In the genomic region with DNA sequence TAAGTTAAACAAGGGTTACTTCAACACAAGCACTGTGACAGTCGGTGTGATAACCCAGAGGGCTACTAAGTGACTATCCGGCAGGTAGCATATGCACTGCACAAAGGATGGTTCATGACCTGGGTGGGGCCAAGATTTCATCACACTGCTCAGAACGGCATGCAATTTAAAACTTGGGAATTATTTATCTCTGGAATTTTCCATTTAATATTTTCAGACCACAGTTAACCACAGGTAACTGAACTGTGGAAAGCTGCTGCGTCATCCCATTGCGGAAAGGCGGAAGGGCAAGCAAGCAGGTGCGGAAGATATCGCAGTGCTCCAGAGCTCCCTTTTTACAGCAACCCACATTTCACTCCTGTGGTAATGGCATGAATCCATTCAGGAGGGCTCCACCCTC, we compare ENCODE assay signal across 1 cellular context.
TF ChIP-seq lines count a peak whose summit lies in the region.

No MANE protein-coding gene starts in this region.

TF ChIP-seq in K562, 482 proteins besides CTCF, POLR2A, EP300 and RAD21 (continued from another document and continues in another):
- TF ChIP-seq MED1 (CRISPR knock-in tag; IDR thresholded peaks at IDR 0.05; ENCODE audit: borderline replicate concordance) (no peak), PCBP1 (IDR thresholded peaks at IDR 0.05; ENCODE audit: low read depth, low read length, poor library complexity, severe bottlenecking) (no peak), DDX20 (tag; IDR thresholded peaks at IDR 0.05; ENCODE audit: low read depth) (no peak), ARHGAP35 (IDR thresholded peaks at IDR 0.05; ENCODE audit: partially characterized antibody) (no peak), POLR3G (IDR thresholded peaks at IDR 0.05; ENCODE audit: extremely low read depth, insufficient read length, insufficient replicate concordance) (no peak), CAMTA2 (CRISPR knock-in tag; conservative IDR thresholded peaks at IDR 0.05) (no peak), ZNF384 (IDR thresholded peaks at IDR 0.05; ENCODE audit: low read depth, low read length) (no peak), ZNF764 (CRISPR knock-in tag; IDR thresholded peaks at IDR 0.05; ENCODE audit: low read depth) (no peak), CBX3 (IDR thresholded peaks at IDR 0.05; ENCODE audit: borderline replicate concordance in 1 of 2, low read length in 2 of 2) (no peak), MAZ (CRISPR knock-in tag; conservative IDR thresholded peaks at IDR 0.05 in 1 of 2, IDR thresholded peaks at IDR 0.05 in 1 of 2) (no peak), ZNF217 (CRISPR knock-in tag; IDR thresholded peaks at IDR 0.05) (no peak), ZBTB17 (CRISPR knock-in tag; IDR thresholded peaks at IDR 0.05) (no peak), CBFA2T2 (conservative IDR thresholded peaks at IDR 0.05) (peak; percentile 24; the same call in 1 of the 2 replicates), ZNF507 (tag; conservative IDR thresholded peaks at IDR 0.05) (no peak), HNRNPLL (IDR thresholded peaks at IDR 0.05; ENCODE audit: low read depth, low read length, poor library complexity, severe bottlenecking) (no peak), PHB2 (IDR thresholded peaks at IDR 0.05; ENCODE audit: low read depth) (no peak), HLTF (IDR thresholded peaks at IDR 0.05) (no peak), TRIM24 (IDR thresholded peaks at IDR 0.05) (no peak), ELF2 (CRISPR knock-in tag; IDR thresholded peaks at IDR 0.05) (no peak), C11orf30 (IDR thresholded peaks at IDR 0.05; ENCODE audit: low read depth) (peak; percentile 68), FOXA3 (CRISPR knock-in tag; conservative IDR thresholded peaks at IDR 0.05 in 1 of 2, IDR thresholded peaks at IDR 0.05 in 1 of 2) (no peak), EHMT2 (IDR thresholded peaks at IDR 0.05) (no peak), CEBPB (tag; IDR thresholded peaks at IDR 0.05) (peak; percentile 35; the same call in 1 of the 2 replicates), STAG1 (CRISPR knock-in tag; IDR thresholded peaks at IDR 0.05; ENCODE audit: borderline replicate concordance) (no peak), ZKSCAN8 (CRISPR knock-in tag; IDR thresholded peaks at IDR 0.05) (no peak), NFE2 (IDR thresholded peaks at IDR 0.05; ENCODE audit: low read depth) (peak; percentile 87), ADNP (tag; IDR thresholded peaks at IDR 0.05) (no peak), NFIX (CRISPR knock-in tag; IDR thresholded peaks at IDR 0.05; ENCODE audit: low read depth) (no peak), HSF4 (CRISPR knock-in tag; IDR thresholded peaks at IDR 0.05; ENCODE audit: borderline replicate concordance) (no peak), HOXB6 (CRISPR knock-in tag; IDR thresholded peaks at IDR 0.05; ENCODE audit: borderline replicate concordance) (no peak), STAT5A (IDR thresholded peaks at IDR 0.05; ENCODE audit: borderline replicate concordance, low read length) (no peak), RAD51 (IDR thresholded peaks at IDR 0.05; ENCODE audit: borderline replicate concordance, low read depth) (no peak), ERF (CRISPR knock-in tag; IDR thresholded peaks at IDR 0.05) (no peak), MAFG (tag; conservative IDR thresholded peaks at IDR 0.05) (0 out of 2 replicates have a peak, but pooled peaks have one; percentile 5), ZNF124 (CRISPR knock-in tag; IDR thresholded peaks at IDR 0.05) (no peak), TAL1 (IDR thresholded peaks at IDR 0.05) (peak; percentile 49; the same call in 1 of the 2 replicates), BCL6 (CRISPR knock-in tag; IDR thresholded peaks at IDR 0.05) (no peak), NBN (IDR thresholded peaks at IDR 0.05; ENCODE audit: low read depth) (no peak), GTF2E2 (tag; IDR thresholded peaks at IDR 0.05) (no peak), STAT5B (CRISPR knock-in tag; IDR thresholded peaks at IDR 0.05) (no peak)
- TF ChIP-seq, protein P1, sequence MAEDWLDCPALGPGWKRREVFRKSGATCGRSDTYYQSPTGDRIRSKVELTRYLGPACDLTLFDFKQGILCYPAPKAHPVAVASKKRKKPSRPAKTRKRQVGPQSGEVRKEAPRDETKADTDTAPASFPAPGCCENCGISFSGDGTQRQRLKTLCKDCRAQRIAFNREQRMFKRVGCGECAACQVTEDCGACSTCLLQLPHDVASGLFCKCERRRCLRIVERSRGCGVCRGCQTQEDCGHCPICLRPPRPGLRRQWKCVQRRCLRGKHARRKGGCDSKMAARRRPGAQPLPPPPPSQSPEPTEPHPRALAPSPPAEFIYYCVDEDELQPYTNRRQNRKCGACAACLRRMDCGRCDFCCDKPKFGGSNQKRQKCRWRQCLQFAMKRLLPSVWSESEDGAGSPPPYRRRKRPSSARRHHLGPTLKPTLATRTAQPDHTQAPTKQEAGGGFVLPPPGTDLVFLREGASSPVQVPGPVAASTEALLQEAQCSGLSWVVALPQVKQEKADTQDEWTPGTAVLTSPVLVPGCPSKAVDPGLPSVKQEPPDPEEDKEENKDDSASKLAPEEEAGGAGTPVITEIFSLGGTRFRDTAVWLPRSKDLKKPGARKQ (CRISPR knock-in tag; IDR thresholded peaks at IDR 0.05) = no peak
- TF ChIP-seq, protein P2, sequence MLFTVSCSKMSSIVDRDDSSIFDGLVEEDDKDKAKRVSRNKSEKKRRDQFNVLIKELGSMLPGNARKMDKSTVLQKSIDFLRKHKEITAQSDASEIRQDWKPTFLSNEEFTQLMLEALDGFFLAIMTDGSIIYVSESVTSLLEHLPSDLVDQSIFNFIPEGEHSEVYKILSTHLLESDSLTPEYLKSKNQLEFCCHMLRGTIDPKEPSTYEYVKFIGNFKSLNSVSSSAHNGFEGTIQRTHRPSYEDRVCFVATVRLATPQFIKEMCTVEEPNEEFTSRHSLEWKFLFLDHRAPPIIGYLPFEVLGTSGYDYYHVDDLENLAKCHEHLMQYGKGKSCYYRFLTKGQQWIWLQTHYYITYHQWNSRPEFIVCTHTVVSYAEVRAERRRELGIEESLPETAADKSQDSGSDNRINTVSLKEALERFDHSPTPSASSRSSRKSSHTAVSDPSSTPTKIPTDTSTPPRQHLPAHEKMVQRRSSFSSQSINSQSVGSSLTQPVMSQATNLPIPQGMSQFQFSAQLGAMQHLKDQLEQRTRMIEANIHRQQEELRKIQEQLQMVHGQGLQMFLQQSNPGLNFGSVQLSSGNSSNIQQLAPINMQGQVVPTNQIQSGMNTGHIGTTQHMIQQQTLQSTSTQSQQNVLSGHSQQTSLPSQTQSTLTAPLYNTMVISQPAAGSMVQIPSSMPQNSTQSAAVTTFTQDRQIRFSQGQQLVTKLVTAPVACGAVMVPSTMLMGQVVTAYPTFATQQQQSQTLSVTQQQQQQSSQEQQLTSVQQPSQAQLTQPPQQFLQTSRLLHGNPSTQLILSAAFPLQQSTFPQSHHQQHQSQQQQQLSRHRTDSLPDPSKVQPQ (CRISPR knock-in tag; IDR thresholded peaks at IDR 0.05; ENCODE audit: borderline replicate concordance) = no peak
- TF ChIP-seq, protein P3, sequence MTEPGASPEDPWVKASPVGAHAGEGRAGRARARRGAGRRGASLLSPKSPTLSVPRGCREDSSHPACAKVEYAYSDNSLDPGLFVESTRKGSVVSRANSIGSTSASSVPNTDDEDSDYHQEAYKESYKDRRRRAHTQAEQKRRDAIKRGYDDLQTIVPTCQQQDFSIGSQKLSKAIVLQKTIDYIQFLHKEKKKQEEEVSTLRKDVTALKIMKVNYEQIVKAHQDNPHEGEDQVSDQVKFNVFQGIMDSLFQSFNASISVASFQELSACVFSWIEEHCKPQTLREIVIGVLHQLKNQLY (CRISPR knock-in tag; conservative IDR thresholded peaks at IDR 0.05) = no peak
- TF ChIP-seq, protein P4, sequence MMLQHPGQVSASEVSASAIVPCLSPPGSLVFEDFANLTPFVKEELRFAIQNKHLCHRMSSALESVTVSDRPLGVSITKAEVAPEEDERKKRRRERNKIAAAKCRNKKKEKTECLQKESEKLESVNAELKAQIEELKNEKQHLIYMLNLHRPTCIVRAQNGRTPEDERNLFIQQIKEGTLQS (IDR thresholded peaks at IDR 0.05) = peak; percentile 15; the same call in 1 of the 2 replicates
- TF ChIP-seq, protein P4 (CRISPR knock-in tag; conservative IDR thresholded peaks at IDR 0.05) = no peak
- TF ChIP-seq, protein P5, sequence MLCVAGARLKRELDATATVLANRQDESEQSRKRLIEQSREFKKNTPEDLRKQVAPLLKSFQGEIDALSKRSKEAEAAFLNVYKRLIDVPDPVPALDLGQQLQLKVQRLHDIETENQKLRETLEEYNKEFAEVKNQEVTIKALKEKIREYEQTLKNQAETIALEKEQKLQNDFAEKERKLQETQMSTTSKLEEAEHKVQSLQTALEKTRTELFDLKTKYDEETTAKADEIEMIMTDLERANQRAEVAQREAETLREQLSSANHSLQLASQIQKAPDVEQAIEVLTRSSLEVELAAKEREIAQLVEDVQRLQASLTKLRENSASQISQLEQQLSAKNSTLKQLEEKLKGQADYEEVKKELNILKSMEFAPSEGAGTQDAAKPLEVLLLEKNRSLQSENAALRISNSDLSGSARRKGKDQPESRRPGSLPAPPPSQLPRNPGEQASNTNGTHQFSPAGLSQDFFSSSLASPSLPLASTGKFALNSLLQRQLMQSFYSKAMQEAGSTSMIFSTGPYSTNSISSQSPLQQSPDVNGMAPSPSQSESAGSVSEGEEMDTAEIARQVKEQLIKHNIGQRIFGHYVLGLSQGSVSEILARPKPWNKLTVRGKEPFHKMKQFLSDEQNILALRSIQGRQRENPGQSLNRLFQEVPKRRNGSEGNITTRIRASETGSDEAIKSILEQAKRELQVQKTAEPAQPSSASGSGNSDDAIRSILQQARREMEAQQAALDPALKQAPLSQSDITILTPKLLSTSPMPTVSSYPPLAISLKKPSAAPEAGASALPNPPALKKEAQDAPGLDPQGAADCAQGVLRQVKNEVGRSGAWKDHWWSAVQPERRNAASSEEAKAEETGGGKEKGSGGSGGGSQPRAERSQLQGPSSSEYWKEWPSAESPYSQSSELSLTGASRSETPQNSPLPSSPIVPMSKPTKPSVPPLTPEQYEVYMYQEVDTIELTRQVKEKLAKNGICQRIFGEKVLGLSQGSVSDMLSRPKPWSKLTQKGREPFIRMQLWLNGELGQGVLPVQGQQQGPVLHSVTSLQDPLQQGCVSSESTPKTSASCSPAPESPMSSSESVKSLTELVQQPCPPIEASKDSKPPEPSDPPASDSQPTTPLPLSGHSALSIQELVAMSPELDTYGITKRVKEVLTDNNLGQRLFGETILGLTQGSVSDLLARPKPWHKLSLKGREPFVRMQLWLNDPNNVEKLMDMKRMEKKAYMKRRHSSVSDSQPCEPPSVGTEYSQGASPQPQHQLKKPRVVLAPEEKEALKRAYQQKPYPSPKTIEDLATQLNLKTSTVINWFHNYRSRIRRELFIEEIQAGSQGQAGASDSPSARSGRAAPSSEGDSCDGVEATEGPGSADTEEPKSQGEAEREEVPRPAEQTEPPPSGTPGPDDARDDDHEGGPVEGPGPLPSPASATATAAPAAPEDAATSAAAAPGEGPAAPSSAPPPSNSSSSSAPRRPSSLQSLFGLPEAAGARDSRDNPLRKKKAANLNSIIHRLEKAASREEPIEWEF (CRISPR knock-in tag; IDR thresholded peaks at IDR 0.05) = no peak
- TF ChIP-seq, protein P6, sequence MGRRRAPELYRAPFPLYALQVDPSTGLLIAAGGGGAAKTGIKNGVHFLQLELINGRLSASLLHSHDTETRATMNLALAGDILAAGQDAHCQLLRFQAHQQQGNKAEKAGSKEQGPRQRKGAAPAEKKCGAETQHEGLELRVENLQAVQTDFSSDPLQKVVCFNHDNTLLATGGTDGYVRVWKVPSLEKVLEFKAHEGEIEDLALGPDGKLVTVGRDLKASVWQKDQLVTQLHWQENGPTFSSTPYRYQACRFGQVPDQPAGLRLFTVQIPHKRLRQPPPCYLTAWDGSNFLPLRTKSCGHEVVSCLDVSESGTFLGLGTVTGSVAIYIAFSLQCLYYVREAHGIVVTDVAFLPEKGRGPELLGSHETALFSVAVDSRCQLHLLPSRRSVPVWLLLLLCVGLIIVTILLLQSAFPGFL (CRISPR knock-in tag; IDR thresholded peaks at IDR 0.05) = no peak
- TF ChIP-seq, protein P7, sequence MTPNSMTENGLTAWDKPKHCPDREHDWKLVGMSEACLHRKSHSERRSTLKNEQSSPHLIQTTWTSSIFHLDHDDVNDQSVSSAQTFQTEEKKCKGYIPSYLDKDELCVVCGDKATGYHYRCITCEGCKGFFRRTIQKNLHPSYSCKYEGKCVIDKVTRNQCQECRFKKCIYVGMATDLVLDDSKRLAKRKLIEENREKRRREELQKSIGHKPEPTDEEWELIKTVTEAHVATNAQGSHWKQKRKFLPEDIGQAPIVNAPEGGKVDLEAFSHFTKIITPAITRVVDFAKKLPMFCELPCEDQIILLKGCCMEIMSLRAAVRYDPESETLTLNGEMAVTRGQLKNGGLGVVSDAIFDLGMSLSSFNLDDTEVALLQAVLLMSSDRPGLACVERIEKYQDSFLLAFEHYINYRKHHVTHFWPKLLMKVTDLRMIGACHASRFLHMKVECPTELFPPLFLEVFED (CRISPR knock-in tag; conservative IDR thresholded peaks at IDR 0.05) = no peak
- TF ChIP-seq, protein P8, sequence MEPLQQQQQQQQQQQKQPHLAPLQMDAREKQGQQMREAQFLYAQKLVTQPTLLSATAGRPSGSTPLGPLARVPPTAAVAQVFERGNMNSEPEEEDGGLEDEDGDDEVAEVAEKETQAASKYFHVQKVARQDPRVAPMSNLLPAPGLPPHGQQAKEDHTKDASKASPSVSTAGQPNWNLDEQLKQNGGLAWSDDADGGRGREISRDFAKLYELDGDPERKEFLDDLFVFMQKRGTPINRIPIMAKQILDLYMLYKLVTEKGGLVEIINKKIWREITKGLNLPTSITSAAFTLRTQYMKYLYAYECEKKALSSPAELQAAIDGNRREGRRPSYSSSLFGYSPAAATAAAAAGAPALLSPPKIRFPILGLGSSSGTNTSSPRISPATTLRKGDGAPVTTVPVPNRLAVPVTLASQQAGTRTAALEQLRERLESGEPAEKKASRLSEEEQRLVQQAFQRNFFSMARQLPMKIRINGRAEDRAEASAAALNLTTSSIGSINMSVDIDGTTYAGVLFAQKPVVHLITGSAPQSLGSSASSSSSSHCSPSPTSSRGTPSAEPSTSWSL (CRISPR knock-in tag; IDR thresholded peaks at IDR 0.05; ENCODE audit: borderline replicate concordance) = no peak
- TF ChIP-seq, protein P9, sequence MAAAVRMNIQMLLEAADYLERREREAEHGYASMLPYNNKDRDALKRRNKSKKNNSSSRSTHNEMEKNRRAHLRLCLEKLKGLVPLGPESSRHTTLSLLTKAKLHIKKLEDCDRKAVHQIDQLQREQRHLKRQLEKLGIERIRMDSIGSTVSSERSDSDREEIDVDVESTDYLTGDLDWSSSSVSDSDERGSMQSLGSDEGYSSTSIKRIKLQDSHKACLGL (CRISPR knock-in tag; IDR thresholded peaks at IDR 0.05; ENCODE audit: borderline replicate concordance, poor library complexity, severe bottlenecking) = no peak
- TF ChIP-seq, protein P10, sequence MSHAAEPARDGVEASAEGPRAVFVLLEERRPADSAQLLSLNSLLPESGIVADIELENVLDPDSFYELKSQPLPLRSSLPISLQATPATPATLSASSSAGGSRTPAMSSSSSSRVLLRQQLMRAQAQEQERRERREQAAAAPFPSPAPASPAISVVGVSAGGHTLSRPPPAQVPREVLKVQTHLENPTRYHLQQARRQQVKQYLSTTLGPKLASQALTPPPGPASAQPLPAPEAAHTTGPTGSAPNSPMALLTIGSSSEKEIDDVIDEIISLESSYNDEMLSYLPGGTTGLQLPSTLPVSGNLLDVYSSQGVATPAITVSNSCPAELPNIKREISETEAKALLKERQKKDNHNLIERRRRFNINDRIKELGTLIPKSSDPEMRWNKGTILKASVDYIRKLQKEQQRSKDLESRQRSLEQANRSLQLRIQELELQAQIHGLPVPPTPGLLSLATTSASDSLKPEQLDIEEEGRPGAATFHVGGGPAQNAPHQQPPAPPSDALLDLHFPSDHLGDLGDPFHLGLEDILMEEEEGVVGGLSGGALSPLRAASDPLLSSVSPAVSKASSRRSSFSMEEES (CRISPR knock-in tag; IDR thresholded peaks at IDR 0.05) = no peak
